ENCODE assay signal across 28 cellular contexts in the genomic region with DNA sequence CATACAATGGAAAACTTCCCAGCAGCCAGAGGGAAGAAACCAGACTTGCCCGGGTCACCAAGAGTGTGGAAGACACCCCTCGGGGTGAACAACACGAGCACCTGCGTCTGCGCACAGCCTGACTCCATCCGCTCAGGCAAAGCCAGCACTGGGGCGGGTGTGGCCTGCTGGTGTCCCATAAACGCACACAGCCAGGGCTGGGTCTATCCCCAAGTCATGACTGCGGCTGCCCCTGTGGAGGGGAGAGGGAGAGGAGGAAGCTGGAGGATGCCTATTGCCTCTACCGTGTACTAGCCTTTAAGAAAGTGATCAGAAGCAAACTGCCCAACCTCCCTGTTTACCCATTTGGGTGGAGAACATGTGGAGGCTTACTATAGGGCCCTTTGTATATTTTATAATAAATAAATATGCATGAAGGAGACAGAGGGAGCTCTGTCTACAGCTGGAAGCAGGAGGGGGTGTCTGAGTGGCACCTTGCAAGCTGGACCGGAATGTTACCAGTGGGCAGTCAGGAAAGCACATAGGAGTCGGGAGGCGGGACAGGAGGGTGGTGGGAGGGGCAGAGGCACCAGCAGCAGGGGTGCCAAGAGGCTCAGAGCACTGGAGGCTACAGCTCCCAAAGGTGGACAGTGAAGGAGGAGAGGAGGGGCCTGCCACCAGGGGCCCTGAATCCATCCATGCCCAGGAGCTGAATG.
DNase-seq lines count a peak whose midpoint lies in the region; ATAC-seq, FAIRE-seq and TF ChIP-seq lines count a peak whose summit lies in the region.
"Had no signal": no experiment of that assay in that cellular context is flagged by ENCODE, and none has a peak within 500 bp of the region (broad histone marks: within the 10 kb centered on the region; RNA-seq: fewer than 3 reads in every experiment).

No MANE protein-coding gene starts in this region.

- H3K36me3 ChIP-seq in astrocyte (ENCODE audit: insufficient read depth, low read length) (no peaks in the 10 kb centered on the region), vagina (no peaks in the 10 kb centered on the region)
- H3K36me3 ChIP-seq: BLaER1 had no signal

- H3K4me3 ChIP-seq in astrocyte (ENCODE audit: insufficient read depth, low read depth, low read length): no peak overlapping the region
- H3K4me3 ChIP-seq in right cardiac atrium (ENCODE audit: low read length): no peak overlapping the region
- H3K4me3 ChIP-seq in vagina: no peak overlapping the region
- H3K4me3 ChIP-seq: BLaER1 had no signal

- no peak overlapping the region for H3K27ac ChIP-seq in astrocyte (ENCODE audit: low read depth, low read length)
- H3K27ac ChIP-seq in right cardiac atrium (ENCODE audit: low read length): no peak overlapping the region
- H3K27ac ChIP-seq in vagina: peak overlapping the region; percentile 61
- H3K27ac ChIP-seq: BLaER1, GM23248, KMS-11 had no signal

- H3K4me2 ChIP-seq in astrocyte (ENCODE audit: low read length): no peak overlapping the region
- H3K4me2 ChIP-seq: BLaER1, KMS-11 had no signal

- FAIRE-seq in astrocyte (lab: Jason Lieb, UNC): no peak

- H3K9me3 Mint-ChIP-seq in astrocyte (ENCODE audit: unreplicated experiment): no peaks in the 10 kb centered on the region
- H3K9me3 Mint-ChIP-seq: CD4-positive, alpha-beta T cell; IgD-negative memory B cell had no signal

- TF ChIP-seq CTCF in astrocyte (IDR thresholded peaks at IDR 0.05; ENCODE audit: insufficient read depth, low read depth, low read length) (no peak), vagina (IDR thresholded peaks at IDR 0.05) (no peak)

- 82% methylated on average over 13 of the region's 13 CpGs for WGBS in right cardiac atrium

- H2AFZ ChIP-seq in astrocyte (ENCODE audit: low read depth, low read length): no peak overlapping the region

- no peaks in the 10 kb centered on the region for H3K27me3 Mint-ChIP-seq in astrocyte (ENCODE audit: low read depth, unreplicated experiment)
- H3K27me3 Mint-ChIP-seq: CD4-positive, alpha-beta T cell had no signal

- peaks cover 5% of the 10 kb centered on the region for H3K36me3 Mint-ChIP-seq in astrocyte (ENCODE audit: low read depth, unreplicated experiment)
- H3K36me3 Mint-ChIP-seq: IgD-negative memory B cell had no signal

- H3K4me1 ChIP-seq in astrocyte (ENCODE audit: insufficient read depth, low read length) (peaks cover 3% of the 10 kb centered on the region), right cardiac atrium (ENCODE audit: control insufficient read depth, insufficient read depth, low read length) (no peaks in the 10 kb centered on the region), vagina (peaks cover 31% of the 10 kb centered on the region)

- ATAC-seq in Right ventricle myocardium superior (ENCODE audit: poor library complexity) (peak; percentile 65), right cardiac atrium (peak; percentile 23 to 63)
- ATAC-seq: PC-3 had no signal

- H3K27me3 ChIP-seq in astrocyte (ENCODE audit: insufficient read depth, low read length) (peaks cover 2% of the 10 kb centered on the region), right cardiac atrium (ENCODE audit: control insufficient read depth, insufficient read depth) (no peaks in the 10 kb centered on the region), vagina (no peaks in the 10 kb centered on the region)
- H3K27me3 ChIP-seq: BLaER1 had no signal

- intact Hi-C loops in Right ventricle myocardium superior (cut with DNase I): no loop called here
- intact Hi-C loops in cardiac septum (cut with DNase I): no loop called here
- intact Hi-C loops in right cardiac atrium (cut with DNase I): no loop called here
- intact Hi-C loops in vagina (cut with DNase I): no loop called here

- peaks cover 3% of the 10 kb centered on the region for H4K20me1 ChIP-seq in astrocyte (ENCODE audit: insufficient read depth, low read length)
- H4K20me1 ChIP-seq: BLaER1 had no signal

- TF ChIP-seq POLR2A in vagina (IDR thresholded peaks at IDR 0.05): no peak

- H3K4me3 Mint-ChIP-seq in astrocyte (ENCODE audit: unreplicated experiment): no peak overlapping the region
- H3K4me3 Mint-ChIP-seq: CD4-positive, alpha-beta T cell; H9; HFFc6; IgD-negative memory B cell had no signal

- H3K4me1 Mint-ChIP-seq in astrocyte (ENCODE audit: low read depth, unreplicated experiment): peaks cover 6% of the 10 kb centered on the region
- H3K4me1 Mint-ChIP-seq: IgD-negative memory B cell had no signal

- H3K9me3 ChIP-seq in astrocyte (ENCODE audit: insufficient read depth, low read depth, low read length) (no peaks in the 10 kb centered on the region), right cardiac atrium (ENCODE audit: control insufficient read depth, low read length) (no peaks in the 10 kb centered on the region), vagina (no peaks in the 10 kb centered on the region)
- H3K9me3 ChIP-seq: BLaER1 had no signal

- no peak overlapping the region for H3K9ac ChIP-seq in astrocyte (ENCODE audit: low read length)
- H3K9ac ChIP-seq: BLaER1, GM23248, KMS-11 had no signal

- H3K27ac Mint-ChIP-seq in astrocyte (ENCODE audit: unreplicated experiment): peak overlapping the region; percentile 34
- H3K27ac Mint-ChIP-seq: CD4-positive, alpha-beta T cell; HFFc6; IgD-negative memory B cell had no signal

- H3K79me2 ChIP-seq in astrocyte (ENCODE audit: insufficient read depth, low read length): no peaks in the 10 kb centered on the region

- peak; percentile 31 for DNase-seq in Right ventricle myocardium superior
- DNase-seq in cardiac septum (ENCODE audit: low spot score): no peak
- DNase-seq in astrocyte (ENCODE audit: low read depth): no peak
- DNase-seq in right cardiac atrium: no peak
- no peak for DNase-seq in vagina (ENCODE audit: extremely low spot score in 2 of 2)
- DNase-seq in GM19240 (ENCODE audit: insufficient read length, low spot score): no peak
- DNase-seq in HPDE6-E6E7 (ENCODE audit: extremely low spot score): no peak
- no peak for DNase-seq in COLO668 (lab: John Stamatoyannopoulos, UW; ENCODE audit: unreplicated experiment)
- DNase-seq: CD4-positive, alpha-beta T cell; COR-L47; DMS53; H9; NCI-H1048; NCI-H1417 treated with DMSO at 0.1 percent for 48 hours; NCI-H1694 treated with DMSO at 0.1 percent for 48 hours; NCI-H2081; NCI-H226; NCI-H510A; NCI-H82; NK-92 treated with Interleukin-12 subunit alpha and Interleukin-12 subunit beta, amount 100 ng/mL, for 24 hours; PC-3; SHP77 treated with DMSO at 0.1 percent for 48 hours; SW 1271 had no signal
